ENCODE assay signal across 20 cellular contexts in genomic region chr4:186628058-186628711, GRCh38.
DNase-seq lines count a peak whose midpoint lies in the region; ATAC-seq and TF ChIP-seq lines count a peak whose summit lies in the region.
"Had no signal": no experiment of that assay in that cellular context is flagged by ENCODE, and none has a peak within 500 bp of the region (broad histone marks: within the 10 kb centered on the region; RNA-seq: fewer than 3 reads in every experiment).

No MANE protein-coding gene starts in this region.

- H3K27ac Mint-ChIP-seq in CD4-positive, CD25-positive, alpha-beta regulatory T cell: no peak overlapping the region
- no peak overlapping the region for H3K27ac Mint-ChIP-seq in effector memory CD8-positive, alpha-beta T cell
- H3K27ac Mint-ChIP-seq: activated B cell treated with CpG ODN at 0.5 μM for 24 hours had no signal

- no peaks in the 10 kb centered on the region for H3K36me3 Mint-ChIP-seq in CD4-positive, CD25-positive, alpha-beta regulatory T cell
- no peaks in the 10 kb centered on the region for H3K36me3 Mint-ChIP-seq in effector memory CD8-positive, alpha-beta T cell (ENCODE audit: insufficient read depth)

- H3K36me3 ChIP-seq in CD4-positive, CD25-positive, alpha-beta regulatory T cell (ENCODE audit: control insufficient read depth, insufficient read depth, low read length): no peaks in the 10 kb centered on the region
- H3K36me3 ChIP-seq in WERI-Rb-1: no peaks in the 10 kb centered on the region

- CTCF ChIA-PET in RWPE1 (lab: Yijun Ruan, JAX): no interaction called here

- H3K9me3 Mint-ChIP-seq in CD4-positive, CD25-positive, alpha-beta regulatory T cell: peaks cover 0 to 7% (median 4%) of the 10 kb centered on the region in 7 donors
- peaks cover 10 to 20% of the 10 kb centered on the region in 2 donors for H3K9me3 Mint-ChIP-seq in effector memory CD8-positive, alpha-beta T cell
- H3K9me3 Mint-ChIP-seq: neural crest cell had no signal

- peak in 2 of 3 donors; percentile 1 to 39 for DNase-seq in CD4-positive, CD25-positive, alpha-beta regulatory T cell
- DNase-seq in RWPE1 (ENCODE audit: low spot score) (no peak), WERI-Rb-1 (no peak), NCI-H748 (lab: John Stamatoyannopoulos, UW; ENCODE audit: unreplicated experiment) (no peak)
- DNase-seq in effector memory CD8-positive, alpha-beta T cell: no peak
- DNase-seq: activated B cell treated with CpG ODN at 0.5 μM for 24 hours; activated naive CD4-positive, alpha-beta T cell treated with Interleukin-2 at 50 U/mL for 16 hours; hippocampal formation; left lung; NCI-H1105 treated with DMSO at 0.1 percent for 48 hours; NCI-H524 treated with DMSO at 0.1 percent for 48 hours; SHP77 treated with DMSO at 0.1 percent for 48 hours had no signal

- H3K27me3 Mint-ChIP-seq in CD4-positive, CD25-positive, alpha-beta regulatory T cell: no peaks in the 10 kb centered on the region
- peaks cover 0 to 5% of the 10 kb centered on the region in 2 donors for H3K27me3 Mint-ChIP-seq in effector memory CD8-positive, alpha-beta T cell
- H3K27me3 Mint-ChIP-seq: activated B cell treated with CpG ODN at 0.5 μM for 24 hours had no signal

- no peaks in the 10 kb centered on the region for H3K9me3 ChIP-seq in CD4-positive, CD25-positive, alpha-beta regulatory T cell (ENCODE audit: control insufficient read depth in 2 of 2, low read length in 2 of 2)
- peaks cover 2% of the 10 kb centered on the region for H3K9me3 ChIP-seq in WERI-Rb-1 (ENCODE audit: severe bottlenecking)
- H3K9me3 ChIP-seq: left lung, suprapubic skin had no signal

- no peak for ATAC-seq in CD4-positive, CD25-positive, alpha-beta regulatory T cell (ENCODE audit: low read depth in 2 of 2)
- peak; percentile 39 for ATAC-seq in HG03354 (IDR thresholded peaks at IDR 0.05; ENCODE audit: poor library complexity, severe bottlenecking, unreplicated experiment)
- peak; percentile 17 for ATAC-seq in effector memory CD8-positive, alpha-beta T cell (replicated peaks)
- no peak for ATAC-seq in GM19395 (IDR thresholded peaks at IDR 0.05; ENCODE audit: unreplicated experiment)
- ATAC-seq in HG02588 (IDR thresholded peaks at IDR 0.05; ENCODE audit: unreplicated experiment): no peak
- ATAC-seq: left lung had no signal

- H3K4me3 Mint-ChIP-seq in CD4-positive, CD25-positive, alpha-beta regulatory T cell: no peak overlapping the region
- H3K4me3 Mint-ChIP-seq in effector memory CD8-positive, alpha-beta T cell: peak overlapping the region; percentile 22 to 46
- H3K4me3 Mint-ChIP-seq: activated B cell treated with CpG ODN at 0.5 μM for 24 hours; central memory CD8-positive, alpha-beta T cell; neural crest cell had no signal

- TF ChIP-seq CTCF in RWPE1 (conservative IDR thresholded peaks at IDR 0.05; ENCODE audit: low read depth) (no peak), WERI-Rb-1 (IDR thresholded peaks at IDR 0.05; ENCODE audit: low read depth, low read length) (no peak)

- POLR2A ChIA-PET in RWPE1 (lab: Yijun Ruan, JAX; ENCODE audit: low non-redundant PET): no interaction called here

- H3K4me1 ChIP-seq in CD4-positive, CD25-positive, alpha-beta regulatory T cell (ENCODE audit: control insufficient read depth, insufficient read depth, low read length, poor library complexity, severe bottlenecking): no peaks in the 10 kb centered on the region
- H3K4me1 ChIP-seq: left lung had no signal

- peaks cover 0 to 7% (median 5%) of the 10 kb centered on the region in 4 donors for H3K4me1 Mint-ChIP-seq in CD4-positive, CD25-positive, alpha-beta regulatory T cell
- H3K4me1 Mint-ChIP-seq in effector memory CD8-positive, alpha-beta T cell (ENCODE audit: low read depth in 2 of 2): peaks cover 5 to 6% of the 10 kb centered on the region in 2 donors

- H3K27me3 ChIP-seq in CD4-positive, CD25-positive, alpha-beta regulatory T cell (ENCODE audit: control insufficient read depth, insufficient read depth, low read length): no peaks in the 10 kb centered on the region
- peaks cover 47% of the 10 kb centered on the region for H3K27me3 ChIP-seq in WERI-Rb-1 (ENCODE audit: insufficient read depth, low read depth, severe bottlenecking)
- H3K27me3 ChIP-seq: left lung, suprapubic skin had no signal

- H3K4me3 ChIP-seq in CD4-positive, CD25-positive, alpha-beta regulatory T cell (ENCODE audit: low read depth, low read length): no peak overlapping the region
- H3K4me3 ChIP-seq in WERI-Rb-1 (ENCODE audit: low read depth, low read length): no peak overlapping the region
- H3K4me3 ChIP-seq: GM23248, left lung, suprapubic skin had no signal

- no peak overlapping the region for H3K27ac ChIP-seq in CD4-positive, CD25-positive, alpha-beta regulatory T cell (ENCODE audit: insufficient read depth, low read length, poor library complexity, severe bottlenecking)
- peak overlapping the region; percentile 63 for H3K27ac ChIP-seq in RWPE1
- H3K27ac ChIP-seq in WERI-Rb-1: no peak overlapping the region
- H3K27ac ChIP-seq: C4-2B, GM23248, left lung, suprapubic skin had no signal

Comparison
In these comparisons a context has a peak if more than half of its experiments do, and no peak if none do; other contexts are left out.
1. ATAC-seq: peak in HG03354 (single experiment) and effector memory CD8-positive, alpha-beta T cell (single experiment); none in CD4-positive, CD25-positive, alpha-beta regulatory T cell (0 of 2), GM19395 (single experiment) and HG02588 (single experiment).
2. DNase-seq: peak in CD4-positive, CD25-positive, alpha-beta regulatory T cell (2 of 3); none in RWPE1 (single experiment), effector memory CD8-positive, alpha-beta T cell (0 of 3), WERI-Rb-1 (single experiment) and NCI-H748 (single experiment).
3. H3K4me3 Mint-ChIP-seq: peak in effector memory CD8-positive, alpha-beta T cell (2 of 2); none in CD4-positive, CD25-positive, alpha-beta regulatory T cell (0 of 4).